In the genomic region with DNA sequence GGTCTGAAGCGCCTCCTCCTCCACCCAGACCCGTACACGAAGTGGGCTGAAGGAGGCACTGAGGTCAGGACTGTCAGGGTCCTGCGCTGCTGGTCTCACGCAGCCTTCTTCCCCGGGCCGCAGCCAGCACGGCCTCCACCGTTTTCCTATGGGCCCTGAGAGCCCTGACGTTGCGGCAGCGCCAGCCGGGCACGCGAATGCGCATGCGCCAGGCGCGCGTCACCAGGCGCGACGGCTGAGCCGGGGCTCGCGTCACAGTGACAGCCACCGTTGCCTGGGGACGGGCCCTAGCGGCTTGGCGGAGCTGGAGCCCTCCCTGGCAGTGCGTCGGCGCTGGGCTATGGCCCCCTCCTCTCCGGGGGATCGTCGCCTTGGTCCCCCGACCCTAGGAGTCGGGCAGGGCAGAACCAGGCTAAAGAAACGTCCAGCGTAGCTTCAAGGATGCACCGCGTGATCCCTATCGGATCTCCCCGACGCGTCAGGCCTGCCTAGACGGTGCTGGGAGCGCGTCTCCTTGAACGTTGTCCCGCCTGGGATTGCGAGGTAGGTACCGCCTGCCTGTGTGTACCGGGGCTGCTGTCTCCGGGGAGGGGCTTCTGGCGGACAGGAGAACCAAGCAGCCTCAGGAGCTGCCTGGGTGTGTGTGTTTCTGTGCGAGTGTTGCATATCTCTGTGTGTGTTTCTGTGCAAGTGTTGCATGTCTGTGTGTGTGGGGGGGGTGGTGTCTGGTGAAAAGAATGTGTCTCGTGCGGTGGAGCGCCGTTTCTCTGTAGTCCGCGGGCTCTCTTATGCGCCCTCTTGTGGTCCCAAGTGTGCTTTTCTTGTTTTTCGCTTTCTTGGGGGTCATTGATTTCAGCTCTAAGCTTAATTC, we compare ENCODE assay signal across 8 cellular contexts. TPM values are rescaled to one million over a fixed set of nuclear protein-coding genes. Genes with fewer than 3 reads are reported as not detected.
DNase-seq lines count a peak whose midpoint lies in the region; ATAC-seq and TF ChIP-seq lines count a peak whose summit lies in the region.

No MANE protein-coding gene starts in this region.

- H3K27me3 Mint-ChIP-seq in activated naive CD8-positive, alpha-beta T cell treated with anti-CD3 and anti-CD28 coated beads, Interleukin-2, amount 50 U/mL, for 24 hours = peaks cover 2% of the 10 kb centered on the region

- peak overlapping the region; percentile 89 for H3K4me3 ChIP-seq in kidney epithelial cell (ENCODE audit: low read depth, low read length)

- H3K36me3 Mint-ChIP-seq in activated naive CD8-positive, alpha-beta T cell treated with anti-CD3 and anti-CD28 coated beads, Interleukin-2, amount 50 U/mL, for 24 hours (ENCODE audit: low read depth) = peaks cover 52% of the 10 kb centered on the region

- DNase-seq in OCI-M2 (lab: John Stamatoyannopoulos, UW; ENCODE audit: unreplicated experiment) = peak; percentile 99
- DNase-seq in activated naive CD8-positive, alpha-beta T cell treated with anti-CD3 and anti-CD28 coated beads, Interleukin-2, amount 50 U/mL, for 24 hours = peak; percentile 50
- peak; percentile 18 for DNase-seq in kidney epithelial cell (ENCODE audit: low read depth)
- DNase-seq in stimulated activated CD8-positive, alpha-beta memory T cell treated with anti-CD3 and anti-CD28 coated beads, Interleukin-7, amount 100 ng/mL, for 4 hours (ENCODE audit: low read depth in 2 of 2) = peak; percentile 6 to 9
- no peak for DNase-seq in SHP77 (lab: John Stamatoyannopoulos, UW)
- DNase-seq in SW480 (ENCODE audit: low spot score) = no peak

- H3K9me3 Mint-ChIP-seq in activated naive CD8-positive, alpha-beta T cell treated with anti-CD3 and anti-CD28 coated beads, Interleukin-2, amount 50 U/mL, for 24 hours = peaks cover 57% of the 10 kb centered on the region

- no peaks in the 10 kb centered on the region for H3K36me3 ChIP-seq in kidney epithelial cell (ENCODE audit: control insufficient read depth, insufficient read depth, low read length)

- H3K27me3 ChIP-seq in kidney epithelial cell (ENCODE audit: control insufficient read depth, insufficient read depth, low read length) = no peaks in the 10 kb centered on the region

- peak; percentile 66 for ATAC-seq in activated naive CD8-positive, alpha-beta T cell treated with anti-CD3 and anti-CD28 coated beads, Interleukin-2, amount 50 U/mL, for 24 hours
- no peak for ATAC-seq in HG02588 (IDR thresholded peaks at IDR 0.05; ENCODE audit: unreplicated experiment)

- H3K4me3 Mint-ChIP-seq in activated naive CD8-positive, alpha-beta T cell treated with anti-CD3 and anti-CD28 coated beads, Interleukin-2, amount 50 U/mL, for 24 hours = peak overlapping the region; percentile 86

- peak overlapping the region; percentile 76 for H3K27ac Mint-ChIP-seq in activated naive CD8-positive, alpha-beta T cell treated with anti-CD3 and anti-CD28 coated beads, Interleukin-2, amount 50 U/mL, for 24 hours

- TF ChIP-seq CTCF in GM12874 (IDR thresholded peaks at IDR 0.05; ENCODE audit: insufficient read depth, low read depth, low read length) = peak; percentile 41
- TF ChIP-seq CTCF in kidney epithelial cell (IDR thresholded peaks at IDR 0.05; ENCODE audit: insufficient read depth, low read length, poor library complexity, severe bottlenecking) = peak; percentile 62

- peaks cover 3% of the 10 kb centered on the region for H3K4me1 Mint-ChIP-seq in activated naive CD8-positive, alpha-beta T cell treated with anti-CD3 and anti-CD28 coated beads, Interleukin-2, amount 50 U/mL, for 24 hours

RNA-seq across cellular contexts. Expression of a gene that starts 43.2 kb away (rescaled TPM):
- total RNA-seq in kidney epithelial cell = 2.7 and 3.3 TPM in 2 replicates

RNA-seq across cellular contexts. Expression of a gene that starts 43.3 kb away (rescaled TPM):
- 0.58 and 1.7 TPM in 2 replicates for total RNA-seq in kidney epithelial cell

RNA-seq across cellular contexts. Expression of a gene that starts 44.6 kb away (rescaled TPM):
- 3.4 and 7.7 TPM in 2 replicates for total RNA-seq in kidney epithelial cell

Comparison
In these comparisons a context has a peak if more than half of its experiments do, and no peak if none do; other contexts are left out.
1. DNase-seq: peak in OCI-M2 (single experiment), activated naive CD8-positive, alpha-beta T cell treated with anti-CD3 and anti-CD28 coated beads, Interleukin-2, amount 50 U/mL, for 24 hours (single experiment), kidney epithelial cell (single experiment) and stimulated activated CD8-positive, alpha-beta memory T cell treated with anti-CD3 and anti-CD28 coated beads, Interleukin-7, amount 100 ng/mL, for 4 hours (2 of 2); none in SHP77 (0 of 2) and SW480 (single experiment).